Comparison of ENCODE assay signal across 19 cellular contexts in the genomic region with DNA sequence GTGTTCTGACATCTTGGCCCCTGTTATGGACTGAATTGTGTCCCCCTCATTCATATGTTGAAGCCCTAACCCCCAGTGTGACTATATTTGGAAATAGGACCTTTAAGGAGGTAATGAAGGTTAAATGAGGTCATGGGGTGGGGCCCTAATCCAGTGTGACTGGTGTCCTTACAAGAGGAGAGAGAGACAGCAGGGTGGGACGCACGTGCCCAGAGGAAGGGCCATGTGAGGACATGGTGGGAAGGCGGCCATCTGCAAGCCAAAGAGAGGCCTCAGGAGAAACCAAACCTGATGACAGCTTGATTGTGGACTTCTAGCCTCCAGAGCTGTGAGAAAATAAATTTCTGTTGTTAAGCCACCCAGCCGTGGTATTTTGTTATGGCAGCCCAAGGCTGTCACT. TPM values are rescaled to one million over a fixed set of nuclear protein-coding genes. Genes with fewer than 3 reads are reported as not detected.
"Had no signal": no experiment of that assay in that cellular context is flagged by ENCODE, and none has a peak within 500 bp of the region (broad histone marks: within the 10 kb centered on the region; RNA-seq: fewer than 3 reads in every experiment).

No MANE protein-coding gene starts in this region.

- ATAC-seq: naive thymus-derived CD8-positive, alpha-beta T cell; psoas muscle had no signal

- H3K27ac ChIP-seq: hepatocyte, psoas muscle, uterus had no signal

- H3K36me3 Mint-ChIP-seq: naive thymus-derived CD8-positive, alpha-beta T cell had no signal

- H3K4me3 ChIP-seq: hepatocyte, psoas muscle, uterus had no signal

- H3K36me3 ChIP-seq: uterus had no signal

- DNase-seq: foreskin melanocyte; kidney glomerular epithelial cell; mesendoderm; naive thymus-derived CD8-positive, alpha-beta T cell; psoas muscle; retina; small intestine; stimulated activated CD4-positive, alpha-beta T cell treated with anti-CD3 and anti-CD28 coated beads, Interleukin-12 subunit alpha, Interleukin-12 subunit beta, amount 100 ng/mL, for 4 hours; stimulated activated naive CD4-positive, alpha-beta T cell; uterus had no signal

- H3K4me2 ChIP-seq: hepatocyte had no signal

- H3K27ac Mint-ChIP-seq: dendritic cell treated with granulocyte-macrophage colony-stimulating factor and Interleukin-4, amounts not matched to agents 40 ng/mL and 50 ng/mL, for 4 days; type B pancreatic cell had no signal

- H3K9me3 Mint-ChIP-seq: dendritic cell treated with granulocyte-macrophage colony-stimulating factor and Interleukin-4, amounts not matched to agents 40 ng/mL and 50 ng/mL, for 4 days had no signal

- H3K9me3 ChIP-seq: psoas muscle, uterus had no signal

- H2AFZ ChIP-seq: hepatocyte had no signal

- H3K27me3 ChIP-seq: hepatocyte, uterus had no signal

- H3K79me2 ChIP-seq: hepatocyte had no signal

- H3K27me3 Mint-ChIP-seq: type B pancreatic cell had no signal

- FAIRE-seq: endothelial cell of umbilical vein, small intestine had no signal

- H3K4me3 Mint-ChIP-seq: dendritic cell treated with granulocyte-macrophage colony-stimulating factor and Interleukin-4, amounts not matched to agents 40 ng/mL and 50 ng/mL, for 4 days; naive thymus-derived CD8-positive, alpha-beta T cell; type B pancreatic cell had no signal

RNA-seq across cellular contexts. Expression of gene SLC22A6, which starts 23.8 kb away (rescaled TPM):
- total RNA-seq: endothelial cell of umbilical vein; hepatocyte; liver; lung microvascular endothelial cell; mononuclear cell; naive thymus-derived CD8-positive, alpha-beta T cell; omental fat pad; psoas muscle; uterus had no signal
- polyA plus RNA-seq: endothelial cell of umbilical vein; hepatocyte; liver; naive thymus-derived CD8-positive, alpha-beta T cell; psoas muscle; small intestine; thymus had no signal

RNA-seq across cellular contexts. Expression of gene CHRM1, which starts 39.9 kb away (rescaled TPM):
- total RNA-seq: endothelial cell of umbilical vein; hepatocyte; liver; lung microvascular endothelial cell; mononuclear cell; naive thymus-derived CD8-positive, alpha-beta T cell; omental fat pad; psoas muscle had no signal
- polyA plus RNA-seq: endothelial cell of umbilical vein; hepatocyte; liver; naive thymus-derived CD8-positive, alpha-beta T cell had no signal

RNA-seq across cellular contexts. Expression of gene SLC22A8, which starts 54.6 kb away (rescaled TPM):
- total RNA-seq: endothelial cell of umbilical vein; hepatocyte; liver; lung microvascular endothelial cell; mononuclear cell; naive thymus-derived CD8-positive, alpha-beta T cell; omental fat pad; psoas muscle; uterus had no signal
- polyA plus RNA-seq: endothelial cell of umbilical vein; liver; naive thymus-derived CD8-positive, alpha-beta T cell; psoas muscle; small intestine had no signal
